In genomic region chr2:16222326-16222725, GRCh38 we compare ENCODE assay signal across 20 cellular contexts.
"Had no signal": no experiment of that assay in that cellular context is flagged by ENCODE, and none has a peak within 500 bp of the region (broad histone marks: within the 10 kb centered on the region; RNA-seq: fewer than 3 reads in every experiment).

No MANE protein-coding gene starts in this region.

- H3K27ac ChIP-seq: KMS-11, RWPE1 had no signal

- ATAC-seq: Panc1, PC-3, T-cell had no signal

- H3K9ac ChIP-seq: KMS-11, SK-N-SH had no signal

- H3K27ac Mint-ChIP-seq: T-cell had no signal

- H3K4me1 Mint-ChIP-seq: T-cell had no signal

- H3K4me3 Mint-ChIP-seq: T-cell had no signal

- H3K4me2 ChIP-seq: KMS-11, SK-N-SH had no signal

- H3K9me3 Mint-ChIP-seq: T-cell had no signal

- DNase-seq: NCI-H1092 treated with DMSO at 0.1 percent for 48 hours, NCI-H1436, NCI-H187, NCI-H2029, NCI-H2081 treated with DMSO at 0.1 percent for 48 hours, NCI-H2171, NCI-H226, NCI-H446, NCI-H510A, NCI-H524 treated with DMSO at 0.1 percent for 48 hours, NCI-H69, NCI-H774, PC-3, SHP77, SK-N-SH, SW 1271, T-cell had no signal

- H3K36me3 Mint-ChIP-seq: T-cell had no signal

- H3K9me3 ChIP-seq: SK-N-SH had no signal
